ENCODE assay signal across 1 cellular context in genomic region chrX:68828740-68829593, GRCh38.
TF ChIP-seq lines count a peak whose summit lies in the region.

Gene EFNB1, plus strand, starts transcription at chrX:68829021. Its CDS starts 756 bp downstream, at chrX:68829777.

TF ChIP-seq in HEK293, 187 proteins besides CTCF, POLR2A, EP300 and RAD21 (continued from another document):
- TF ChIP-seq, protein P1, sequence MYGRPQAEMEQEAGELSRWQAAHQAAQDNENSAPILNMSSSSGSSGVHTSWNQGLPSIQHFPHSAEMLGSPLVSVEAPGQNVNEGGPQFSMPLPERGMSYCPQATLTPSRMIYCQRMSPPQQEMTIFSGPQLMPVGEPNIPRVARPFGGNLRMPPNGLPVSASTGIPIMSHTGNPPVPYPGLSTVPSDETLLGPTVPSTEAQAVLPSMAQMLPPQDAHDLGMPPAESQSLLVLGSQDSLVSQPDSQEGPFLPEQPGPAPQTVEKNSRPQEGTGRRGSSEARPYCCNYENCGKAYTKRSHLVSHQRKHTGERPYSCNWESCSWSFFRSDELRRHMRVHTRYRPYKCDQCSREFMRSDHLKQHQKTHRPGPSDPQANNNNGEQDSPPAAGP (tag by site-specific recombination; IDR thresholded peaks at IDR 0.05): peak; percentile 53; the same call in 1 of the 2 replicates
- TF ChIP-seq, protein P2, sequence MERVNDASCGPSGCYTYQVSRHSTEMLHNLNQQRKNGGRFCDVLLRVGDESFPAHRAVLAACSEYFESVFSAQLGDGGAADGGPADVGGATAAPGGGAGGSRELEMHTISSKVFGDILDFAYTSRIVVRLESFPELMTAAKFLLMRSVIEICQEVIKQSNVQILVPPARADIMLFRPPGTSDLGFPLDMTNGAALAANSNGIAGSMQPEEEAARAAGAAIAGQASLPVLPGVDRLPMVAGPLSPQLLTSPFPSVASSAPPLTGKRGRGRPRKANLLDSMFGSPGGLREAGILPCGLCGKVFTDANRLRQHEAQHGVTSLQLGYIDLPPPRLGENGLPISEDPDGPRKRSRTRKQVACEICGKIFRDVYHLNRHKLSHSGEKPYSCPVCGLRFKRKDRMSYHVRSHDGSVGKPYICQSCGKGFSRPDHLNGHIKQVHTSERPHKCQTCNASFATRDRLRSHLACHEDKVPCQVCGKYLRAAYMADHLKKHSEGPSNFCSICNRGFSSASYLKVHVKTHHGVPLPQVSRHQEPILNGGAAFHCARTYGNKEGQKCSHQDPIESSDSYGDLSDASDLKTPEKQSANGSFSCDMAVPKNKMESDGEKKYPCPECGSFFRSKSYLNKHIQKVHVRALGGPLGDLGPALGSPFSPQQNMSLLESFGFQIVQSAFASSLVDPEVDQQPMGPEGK (tag by site-specific recombination; IDR thresholded peaks at IDR 0.05): peak; percentile 34; the same call in 1 of the 2 replicates
- TF ChIP-seq SP2 (tag by site-specific recombination; IDR thresholded peaks at IDR 0.05): peak; percentile 79
- TF ChIP-seq ZBTB17 (tag by site-specific recombination; IDR thresholded peaks at IDR 0.05): peak; percentile 37; the same call in 1 of the 2 replicates
- peak; percentile 70; the same call in 1 of the 2 replicates for TF ChIP-seq KLF9 (tag by site-specific recombination; IDR thresholded peaks at IDR 0.05; ENCODE audit: low read depth)
- peak; percentile 70 for TF ChIP-seq ZBTB8A (tag by site-specific recombination; IDR thresholded peaks at IDR 0.05)
- TF ChIP-seq ZBTB7A (tag by site-specific recombination; IDR thresholded peaks at IDR 0.05; ENCODE audit: low read depth): 0 out of 2 replicates have a peak, but pooled peaks have one; percentile 15
- no peak for TF ChIP-seq ZNF148 (tag by site-specific recombination; IDR thresholded peaks at IDR 0.05; ENCODE audit: borderline replicate concordance)
- peak; percentile 59; the same call in 1 of the 2 replicates for TF ChIP-seq PBX3 (CRISPR knock-in tag; IDR thresholded peaks at IDR 0.05)
